Comparison of ENCODE assay signal across 3 cellular contexts in the genomic region with DNA sequence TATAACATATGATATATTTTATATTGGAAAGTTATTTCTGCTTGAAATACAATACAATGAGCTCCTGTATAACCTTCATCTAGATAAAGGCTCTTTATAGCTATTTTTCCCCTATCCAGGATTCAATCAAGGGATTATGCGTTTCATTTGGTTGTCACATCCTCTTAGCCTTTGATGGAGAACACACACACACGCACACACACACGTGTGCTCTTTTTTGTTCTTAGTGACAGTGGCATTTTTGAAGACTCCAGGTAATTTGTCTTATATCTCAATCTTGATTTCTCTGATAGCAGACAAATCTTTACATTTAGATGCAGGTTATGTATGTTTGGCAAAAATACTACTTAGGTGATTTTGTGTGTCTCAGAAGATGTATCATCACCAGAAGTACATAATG.
"Had no signal": no experiment of that assay in that cellular context is flagged by ENCODE, and none has a peak within 500 bp of the region (broad histone marks: within the 10 kb centered on the region; RNA-seq: fewer than 3 reads in every experiment).

No MANE protein-coding gene starts in this region.

- DNase-seq: GDM1, GF-D8 had no signal

- H3K4me3 ChIP-seq: GM12878 had no signal
